ENCODE assay signal across 1 cellular context in the genomic region with DNA sequence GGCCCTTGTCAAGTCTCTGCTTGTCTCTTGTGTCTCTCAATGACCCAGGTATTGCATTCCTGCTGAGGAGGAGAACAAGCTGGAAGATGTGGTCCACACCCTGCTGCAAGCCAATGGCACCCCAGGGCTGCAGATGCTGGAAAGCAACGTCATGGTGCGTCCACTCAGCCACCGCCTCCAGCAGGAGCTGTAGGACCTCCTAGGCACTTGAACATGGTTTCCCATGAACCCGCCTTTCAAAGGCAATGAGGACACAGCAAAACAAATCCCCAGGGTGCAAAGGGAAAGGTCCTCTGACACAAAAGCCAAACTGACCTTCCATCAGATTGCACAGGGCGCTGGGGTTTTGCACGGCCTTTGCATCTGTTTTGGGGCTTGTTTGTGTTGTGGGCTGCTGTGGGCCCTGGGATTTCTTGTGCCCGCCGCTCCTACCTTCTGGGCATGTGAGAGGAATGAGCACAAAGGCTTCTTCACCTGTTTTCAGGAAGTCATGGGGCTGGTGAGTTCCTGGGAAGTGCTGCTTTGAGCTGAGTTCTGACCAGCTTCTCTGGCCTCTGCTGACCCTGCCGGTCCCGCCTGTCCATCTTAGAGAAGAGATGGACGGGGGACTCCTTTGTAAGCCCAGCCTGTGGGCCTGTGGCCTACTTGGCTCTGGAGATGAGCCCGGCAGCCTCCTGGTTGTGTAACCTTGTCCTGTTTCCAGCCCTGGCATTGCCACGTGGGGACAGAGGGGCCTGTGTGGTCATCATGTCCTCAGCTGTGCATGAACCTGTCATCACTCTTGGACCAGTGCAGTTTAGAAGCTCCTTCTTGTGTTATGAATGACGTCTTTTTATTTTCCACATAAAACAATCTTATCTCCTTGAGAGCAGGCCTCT.
TF ChIP-seq lines count a peak whose summit lies in the region.

No MANE protein-coding gene starts in this region.

TF ChIP-seq in H1, 55 proteins besides CTCF, POLR2A, EP300 and RAD21:
- TF ChIP-seq POLR2AphosphoS5 (IDR thresholded peaks at IDR 0.05; ENCODE audit: low read depth, low read length) (peak; percentile 59; the same call in 1 of the 2 replicates), RBBP5 (IDR thresholded peaks at IDR 0.05; ENCODE audit: borderline replicate concordance, low read depth, low read length) (no peak)
